In the genomic region with DNA sequence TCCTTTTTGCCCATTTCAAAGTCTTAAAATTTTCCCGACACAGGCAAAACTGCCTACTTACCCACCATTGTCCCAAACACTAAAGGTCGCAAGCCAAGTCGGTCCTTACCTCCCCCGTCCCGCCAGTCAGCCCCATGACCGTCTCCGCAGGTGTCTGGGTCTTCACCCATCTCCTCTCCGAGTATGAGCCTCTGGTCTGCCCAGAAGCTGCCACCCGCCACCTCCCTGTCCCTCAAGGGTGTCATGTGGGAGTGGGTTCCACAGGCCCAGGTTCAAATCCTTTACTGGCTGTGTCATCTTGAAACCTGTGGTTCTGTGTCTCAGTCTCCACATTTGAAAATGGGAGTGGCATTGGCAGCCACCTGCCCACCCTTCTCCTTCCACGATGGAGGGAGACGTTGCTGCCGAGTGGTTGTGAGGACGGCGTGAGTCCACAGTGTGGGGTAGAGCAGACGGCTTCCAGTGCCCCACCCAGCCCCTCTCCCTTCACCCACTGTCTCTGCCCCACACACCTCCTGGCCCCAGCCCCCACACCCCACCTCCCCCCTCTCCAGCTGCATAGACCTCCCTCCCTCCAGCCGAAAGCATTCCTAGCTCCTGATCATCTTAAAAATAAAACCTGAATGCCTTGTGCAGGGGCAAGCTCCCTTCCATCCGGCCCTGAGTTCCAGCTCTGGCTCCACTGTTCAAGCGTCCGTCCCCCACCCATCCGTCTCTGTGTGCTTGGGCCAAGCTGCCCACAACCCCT, we compare ENCODE assay signal across 25 cellular contexts. TPM values are rescaled to one million over a fixed set of nuclear protein-coding genes. Genes with fewer than 3 reads are reported as not detected.
DNase-seq lines count a peak whose midpoint lies in the region; ATAC-seq, FAIRE-seq and TF ChIP-seq lines count a peak whose summit lies in the region.
"Had no signal": no experiment of that assay in that cellular context is flagged by ENCODE, and none has a peak within 500 bp of the region (broad histone marks: within the 10 kb centered on the region; RNA-seq: fewer than 3 reads in every experiment).

No MANE protein-coding gene starts in this region.

- BruUV-seq in HepG2 (replicated peaks; lab: Mats Ljungman, UMichigan), result no TSS peak

- H3K79me1 ChIP-seq in H1 (ENCODE audit: low read depth, low read length) (no peaks in the 10 kb centered on the region; the same call in 1 of the 2 replicates), neuronal stem cell (ENCODE audit: low read depth, low read length) (no peaks in the 10 kb centered on the region)

- H3K27ac ChIP-seq in right lobe of liver, result no peak overlapping the region
- no peak overlapping the region for H3K27ac ChIP-seq in HepG2 (ENCODE audit: extremely low read length, insufficient read depth, low read length)
- H3K27ac ChIP-seq in H1 (ENCODE audit: low read depth, low read length), result no peak overlapping the region
- no peak overlapping the region for H3K27ac ChIP-seq in neuronal stem cell (replicated peaks; ENCODE audit: low read length)
- H3K27ac ChIP-seq: BLaER1 had no signal

- no peak overlapping the region for H3K9ac ChIP-seq in HepG2 (ENCODE audit: insufficient read depth, low read depth, low read length)
- H3K9ac ChIP-seq in H1 (replicated peaks in 1 of 4; ENCODE audit: extremely low read depth in 1 of 4, low read depth in 3 of 4, low read length in 3 of 4), result no peak overlapping the region
- peak overlapping the region; percentile 30 for H3K9ac ChIP-seq in neuronal stem cell (ENCODE audit: low read depth, low read length, poor library complexity)
- H3K9ac ChIP-seq: BLaER1 had no signal

- in situ Hi-C loops in HepG2 (cut with HindIII; ENCODE audit: extremely low pct_ligation_motif_present, low pct_unique_long_range_greater_than_20kb), result loop anchor here (10.0 kb wide), 1 partner anchor 310 kb away; no protein-coding TSS in a partner anchor

- H4K5ac ChIP-seq in H1 (ENCODE audit: insufficient read length, low read depth, low read length), result no peak overlapping the region

- no peak for TF ChIP-seq POLR2A in right lobe of liver (IDR thresholded peaks at IDR 0.05)
- no peak for TF ChIP-seq POLR2A in HepG2 (IDR thresholded peaks at IDR 0.05; ENCODE audit: insufficient read depth in 1 of 2, low read depth in 2 of 2, low read length in 2 of 2)
- no peak for TF ChIP-seq POLR2A in H1 (IDR thresholded peaks at IDR 0.05; ENCODE audit: control extremely low read depth in 1 of 2, low read depth in 2 of 2, low read length in 2 of 2)

- H2BK5ac ChIP-seq in H1 (ENCODE audit: low read depth, low read length) (no peak overlapping the region), neuronal stem cell (ENCODE audit: low read length) (no peak overlapping the region)

- peak in 2 of 3 donors; percentile 45 to 51 for DNase-seq in right lobe of liver
- no peak for DNase-seq in HepG2 (ENCODE audit: low spot score)
- DNase-seq in H1 (ENCODE audit: low read depth in 1 of 2, low spot score in 2 of 2), result no peak
- no peak for DNase-seq in neuronal stem cell (ENCODE audit: low spot score)
- DNase-seq in activated T-cell treated with anti-CD3 and anti-CD28 coated beads for 4 hours, result no peak
- DNase-seq in hypothalamus (lab: John Stamatoyannopoulos, UW), result no peak
- DNase-seq: ACHN; CD4-positive, alpha-beta memory T cell; H9; HFFc6; MG63; NCI-H1417; NCI-H1694 treated with DMSO at 0.1 percent for 48 hours; NCI-H2081 treated with DMSO at 0.1 percent for 48 hours; NCI-H2171 treated with DMSO at 0.1 percent for 48 hours; NCI-H524 treated with DMSO at 0.1 percent for 48 hours; NCI-H82; Peyer's patch; SHP77 had no signal

- intact Hi-C loops in right lobe of liver (cut with DNase I) (loop anchor here in 1 of 2 donors (10.0 kb wide), 1 partner anchor 560 kb away; no protein-coding TSS in a partner anchor), HepG2 (cut with micrococcal nuclease; ENCODE audit: unreplicated experiment) (no loop called here)

- H4K20me1 ChIP-seq in HepG2 (ENCODE audit: insufficient read depth, low read length) (no peaks in the 10 kb centered on the region), H1 (replicated peaks in 1 of 2; ENCODE audit: control insufficient read depth in 1 of 2, insufficient read depth in 2 of 2, low read length in 2 of 2) (no peaks in the 10 kb centered on the region)
- H4K20me1 ChIP-seq: BLaER1 had no signal

- H3K4ac ChIP-seq in H1 (replicated peaks; ENCODE audit: insufficient read length, low read depth, low read length) (no peak overlapping the region), neuronal stem cell (ENCODE audit: low read length) (no peak overlapping the region)

- no peak for FAIRE-seq in HepG2 (lab: Jason Lieb, UNC)
- FAIRE-seq in H1 (lab: Jason Lieb, UNC), result no peak
- FAIRE-seq: GM12891 had no signal

- no peak overlapping the region for H3K23ac ChIP-seq in H1 (ENCODE audit: insufficient read length)
- H3K23ac ChIP-seq in neuronal stem cell (ENCODE audit: low read depth, low read length, poor library complexity), result peak overlapping the region; percentile 69

- H4K8ac ChIP-seq in H1 (ENCODE audit: extremely low read depth, insufficient read depth, low read length) (peak overlapping the region; percentile 54; the same call in 1 of the 2 replicates), neuronal stem cell (ENCODE audit: low read depth, low read length) (no peak overlapping the region)

- H3K14ac ChIP-seq in H1 (ENCODE audit: insufficient read length) (no peak overlapping the region), neuronal stem cell (ENCODE audit: low read length) (peak overlapping the region; percentile 63)

- POLR2A ChIA-PET in HepG2 (lab: Yijun Ruan, JAX) (no interaction called here), H1 (lab: Charles Lee; ENCODE audit: partially characterized antibody) (no interaction called here)

- H2AK5ac ChIP-seq in H1 (ENCODE audit: low read depth, low read length) (no peak overlapping the region), neuronal stem cell (ENCODE audit: low read depth, low read length) (peak overlapping the region; percentile 86)

- no peaks in the 10 kb centered on the region for H3K79me2 ChIP-seq in HepG2 (ENCODE audit: insufficient read depth, low read length)
- H3K79me2 ChIP-seq in H1 (ENCODE audit: control insufficient read depth in 1 of 2, insufficient read depth in 2 of 2, low read length in 2 of 2), result no peaks in the 10 kb centered on the region

- H2BK120ac ChIP-seq in H1 (replicated peaks; ENCODE audit: low read depth, low read length) (no peak overlapping the region), neuronal stem cell (ENCODE audit: low read depth, low read length) (no peak overlapping the region)

- no peaks in the 10 kb centered on the region for H3K23me2 ChIP-seq in H1 (ENCODE audit: low read depth, low read length)

- TF ChIP-seq RAD21 in HepG2 (CRISPR knock-in tag; IDR thresholded peaks at IDR 0.05) (no peak), H1 (IDR thresholded peaks at IDR 0.05 in 1 of 2, conservative IDR thresholded peaks at IDR 0.05 in 1 of 2; ENCODE audit: low read depth in 2 of 2, low read length in 2 of 2) (no peak)

- H3K4me3 ChIP-seq in right lobe of liver, result no peak overlapping the region
- H3K4me3 ChIP-seq in HepG2 (replicated peaks in 1 of 3; ENCODE audit: insufficient read depth in 1 of 3, low read depth in 2 of 3, low read length in 3 of 3), result no peak overlapping the region
- no peak overlapping the region for H3K4me3 ChIP-seq in H1 (ENCODE audit: extremely low read depth in 1 of 4, insufficient read depth in 2 of 4, low read depth in 3 of 4, low read length in 4 of 4)
- no peak overlapping the region for H3K4me3 ChIP-seq in neuronal stem cell (ENCODE audit: low read length in 2 of 2)
- H3K4me3 ChIP-seq: BLaER1, MG63, Peyer's patch had no signal

- no peak overlapping the region for H3K56ac ChIP-seq in H1 (replicated peaks; ENCODE audit: insufficient read length, low read depth, low read length)

- no peak overlapping the region for H2BK12ac ChIP-seq in H1 (ENCODE audit: low read depth, low read length)
- H2BK12ac ChIP-seq in neuronal stem cell (ENCODE audit: low read length), result no peak overlapping the region

- H3K18ac ChIP-seq in H1 (ENCODE audit: extremely low read depth, low read length) (no peak overlapping the region), neuronal stem cell (ENCODE audit: low read length) (peak overlapping the region; percentile 17)

- 86% methylated on average over 10 of the region's 20 CpGs for WGBS in right lobe of liver (ENCODE audit: insufficient coverage, low coverage, low lambda C conversion rate, missing lambda C conversion rate)
- 80% methylated on average over 20 of the region's 20 CpGs for WGBS in HepG2 (ENCODE audit: low lambda C conversion rate)
- 92% methylated on average over 18 of the region's 20 CpGs; no CpG with 5 or more reads in 1 of the 2 experiments for WGBS in H1 (ENCODE audit: extremely low coverage in 1 of 2, insufficient coverage in 1 of 2, insufficient read length in 1 of 2, insufficient replicate concordance in 2 of 2, low coverage in 1 of 2, low lambda C conversion rate in 2 of 2, missing lambda C conversion rate in 1 of 2), 2 experiments
- no CpG with 5 or more reads among the region's 20 CpGs for WGBS in neuronal stem cell (ENCODE audit: extremely low coverage in 2 of 2, insufficient read length in 2 of 2, insufficient replicate concordance in 1 of 2), 2 donors

- H2BK20ac ChIP-seq in H1 (ENCODE audit: low read length), result no peak overlapping the region

- H3K9me3 ChIP-seq in right lobe of liver, result no peaks in the 10 kb centered on the region
- H3K9me3 ChIP-seq in HepG2 (ENCODE audit: low read length), result no peaks in the 10 kb centered on the region
- peaks cover 4 to 5% of the 10 kb centered on the region in 2 experiments; a peak in 1 of 4 replicates for H3K9me3 ChIP-seq in H1 (ENCODE audit: insufficient read depth in 2 of 2, low read depth in 1 of 2, low read length in 1 of 2)
- peaks cover 0 to 8% of the 10 kb centered on the region in 2 donors for H3K9me3 ChIP-seq in neuronal stem cell (replicated peaks in 1 of 2; ENCODE audit: control insufficient read depth in 2 of 2, insufficient read depth in 1 of 2, low read depth in 1 of 2, low read length in 2 of 2)
- H3K9me3 ChIP-seq: Caco-2, MG63, Peyer's patch had no signal

- ATAC-seq in right lobe of liver, result no peak
- ATAC-seq in HepG2, result no peak
- no peak for ATAC-seq in GM21528 (IDR thresholded peaks at IDR 0.05; ENCODE audit: low FRiP score, unreplicated experiment)

- H4K91ac ChIP-seq in H1 (replicated peaks; ENCODE audit: insufficient read length, low read length) (no peak overlapping the region), neuronal stem cell (ENCODE audit: low read depth, low read length, poor library complexity) (no peak overlapping the region)

- H3K4me1 ChIP-seq in right lobe of liver (peaks cover 0 to 12% (median 3%) of the 10 kb centered on the region in 4 donors), HepG2 (ENCODE audit: insufficient read depth, low read length) (peaks cover 47% of the 10 kb centered on the region), H1 (replicated peaks in 1 of 4; ENCODE audit: control insufficient read depth in 3 of 4, insufficient read depth in 4 of 4, low read length in 3 of 4) (peaks cover 0 to 6% (median 1%) of the 10 kb centered on the region in 4 experiments; a peak in 4 of 7 replicates), neuronal stem cell (ENCODE audit: control insufficient read depth in 2 of 2, insufficient read depth in 1 of 2, low read depth in 1 of 2, low read length in 2 of 2) (peaks cover 0 to 1% of the 10 kb centered on the region in 2 donors)

- H2AFZ ChIP-seq in HepG2 (ENCODE audit: low read length) (no peak overlapping the region), H1 (ENCODE audit: low read length) (no peak overlapping the region), neuronal stem cell (ENCODE audit: low read length) (no peak overlapping the region)

- no peak for TF ChIP-seq EP300 in HepG2 (IDR thresholded peaks at IDR 0.05; ENCODE audit: low read depth in 2 of 2, low read length in 2 of 2)
- TF ChIP-seq EP300 in HepG2 (CRISPR knock-in tag; IDR thresholded peaks at IDR 0.05; ENCODE audit: borderline replicate concordance), result no peak
- TF ChIP-seq EP300 in H1 (IDR thresholded peaks at IDR 0.05; ENCODE audit: borderline replicate concordance in 1 of 2, low read depth in 2 of 2, low read length in 2 of 2), result no peak

- no peak overlapping the region for H2BK15ac ChIP-seq in H1 (ENCODE audit: low read length)
- no peak overlapping the region for H2BK15ac ChIP-seq in neuronal stem cell (ENCODE audit: low read length)

- no peaks in the 10 kb centered on the region for H3K36me3 ChIP-seq in right lobe of liver
- no peaks in the 10 kb centered on the region for H3K36me3 ChIP-seq in HepG2 (replicated peaks in 1 of 2; ENCODE audit: control insufficient read depth in 1 of 2, insufficient read depth in 2 of 2, low read length in 2 of 2)
- no peaks in the 10 kb centered on the region for H3K36me3 ChIP-seq in H1 (ENCODE audit: control insufficient read depth in 2 of 4, insufficient read depth in 4 of 4, low read length in 3 of 4)
- H3K36me3 ChIP-seq in neuronal stem cell (replicated peaks in 1 of 2; ENCODE audit: control insufficient read depth in 2 of 2, insufficient read depth in 2 of 2, low read length in 2 of 2), result no peaks in the 10 kb centered on the region
- H3K36me3 ChIP-seq: BLaER1, MG63, Peyer's patch had no signal

- H3K27me3 ChIP-seq in right lobe of liver (no peaks in the 10 kb centered on the region), HepG2 (ENCODE audit: control insufficient read depth in 1 of 2, insufficient read depth in 2 of 2, low read length in 2 of 2) (peaks cover 4 to 43% of the 10 kb centered on the region in 2 experiments), H1 (replicated peaks in 1 of 4; ENCODE audit: control insufficient read depth in 3 of 4, extremely low read depth in 1 of 4, insufficient read depth in 3 of 4, low read length in 3 of 4) (peaks cover 0 to 2% (median under 1%) of the 10 kb centered on the region in 4 experiments; a peak in 1 of 7 replicates), neuronal stem cell (ENCODE audit: control insufficient read depth in 3 of 3, insufficient read depth in 3 of 3, low read depth in 1 of 3, low read length in 3 of 3) (peaks cover 0 to 36% (median 8%) of the 10 kb centered on the region in 3 experiments)
- H3K27me3 ChIP-seq: BLaER1, Peyer's patch had no signal

- no peak for TF ChIP-seq CTCF in right lobe of liver (IDR thresholded peaks at IDR 0.05)
- TF ChIP-seq CTCF in HepG2 (CRISPR knock-in tag; IDR thresholded peaks at IDR 0.05), result no peak
- no peak for TF ChIP-seq CTCF in H1 (IDR thresholded peaks at IDR 0.05; ENCODE audit: control extremely low read depth in 1 of 3, insufficient read depth in 1 of 3, low read depth in 1 of 3, low read length in 3 of 3)

- H3K4me2 ChIP-seq in HepG2 (ENCODE audit: low read depth, low read length), result no peak overlapping the region
- H3K4me2 ChIP-seq in H1 (ENCODE audit: insufficient read depth in 1 of 2, low read depth in 2 of 2, low read length in 2 of 2), result no peak overlapping the region
- no peak overlapping the region for H3K4me2 ChIP-seq in neuronal stem cell (ENCODE audit: insufficient read depth, low read length, poor library complexity, severe bottlenecking)
- H3K4me2 ChIP-seq: BLaER1 had no signal

- CTCF ChIA-PET in HepG2 (lab: Yijun Ruan, JAX; ENCODE audit: low intra/inter-chr PET ratio, low total read pairs) (no interaction called here), H1 (lab: Charles Lee; ENCODE audit: partially characterized antibody) (interaction anchor here (1.2 kb wide), 1 partner anchor 10 kb away, joined by 3 read pairs; no protein-coding TSS in a partner anchor)

RNA-seq across cellular contexts. Expression of a gene that starts 35.3 kb away (rescaled TPM):
- not detected for total RNA-seq in right lobe of liver
- not detected in 2 replicates for total RNA-seq in HepG2 (2016; rRNA removed; fragmentation: Illumina TruSeq; extraction: Trizol)
- total RNA-seq in HepG2 (2016; cell fraction: cytosol; rRNA removed; fragmentation: Illumina TruSeq; extraction: Trizol; ENCODE audit: low read depth), result not detected in 2 replicates
- not detected in 2 replicates for total RNA-seq in HepG2 (2016; cell fraction: insoluble cytoplasmic fraction; rRNA removed; fragmentation: Illumina TruSeq; extraction: Trizol)
- not detected in 2 replicates for total RNA-seq in HepG2 (2016; cell fraction: membrane; rRNA removed; fragmentation: Illumina TruSeq; extraction: Trizol)
- not detected in 2 replicates for total RNA-seq in HepG2 (2016; cell fraction: nucleus; rRNA removed; fragmentation: Illumina TruSeq; extraction: Trizol)
- polyA plus RNA-seq in HepG2 (2011; rRNA removed), result not detected in 2 replicates
- polyA plus RNA-seq in HepG2 (2011; cell fraction: cytosol; rRNA removed), result not detected in 2 replicates
- polyA plus RNA-seq in HepG2 (2011; cell fraction: nucleus; rRNA removed), result not detected in 2 replicates
- polyA plus RNA-seq in HepG2 (2012), result not detected in 2 replicates
- polyA plus RNA-seq in HepG2 (2016; cell fraction: cytosol; fragmentation: Illumina TruSeq; extraction: Trizol; ENCODE audit: low read depth), result not detected in 2 replicates
- polyA plus RNA-seq in HepG2 (2016; cell fraction: insoluble cytoplasmic fraction; fragmentation: Illumina TruSeq; extraction: Trizol; ENCODE audit: low read depth), result not detected in 2 replicates
- polyA plus RNA-seq in HepG2 (2016; cell fraction: membrane; fragmentation: Illumina TruSeq; extraction: Trizol; ENCODE audit: low read depth), result not detected in 2 replicates
- not detected in 2 replicates for polyA plus RNA-seq in HepG2 (2016; cell fraction: nucleus; fragmentation: Illumina TruSeq; extraction: Trizol; ENCODE audit: insufficient read depth, low read depth)
- not detected in 2 replicates for polyA minus RNA-seq in HepG2 (2011; rRNA and poly(A)+ RNA removed; ENCODE audit: low replicate concordance)
- polyA minus RNA-seq in HepG2 (2011; cell fraction: cytosol; rRNA and poly(A)+ RNA removed), result not detected in 2 replicates
- not detected in 2 replicates for polyA minus RNA-seq in HepG2 (2011; cell fraction: nucleus; rRNA and poly(A)+ RNA removed)
- total RNA-seq in H1 (2021; fragmentation: NEBNext Ultra II Directional; extraction: Animal tissue kit (Norgen Biotek cat#: 25700)), result not detected in 2 replicates
- not detected in 2 replicates for polyA plus RNA-seq in H1 (2011; rRNA removed)
- not detected for polyA plus RNA-seq in H1 (2011; cell fraction: cytosol; rRNA removed)
- polyA plus RNA-seq in H1 (2011; cell fraction: nucleus; rRNA removed), result not detected
- polyA plus RNA-seq in H1 (2012, experiment 1 of 2), result not detected in 4 replicates
- not detected for polyA plus RNA-seq in H1 (2012, experiment 2 of 2)
- polyA plus RNA-seq in H1 (2013, experiment 1 of 2), result not detected
- not detected for polyA plus RNA-seq in H1 (2013, experiment 2 of 2)
- polyA minus RNA-seq in H1 (2011; rRNA and poly(A)+ RNA removed), result not detected in 2 replicates
- polyA minus RNA-seq in H1 (2011; cell fraction: cytosol; rRNA and poly(A)+ RNA removed), result not detected
- polyA minus RNA-seq in H1 (2011; cell fraction: nucleus; rRNA and poly(A)+ RNA removed), result not detected
- polyA plus RNA-seq in neuronal stem cell (2013, experiment 1 of 2), result not detected
- not detected for polyA plus RNA-seq in neuronal stem cell (2013, experiment 2 of 2)
- total RNA-seq: Caco-2; CD4-positive, alpha-beta memory T cell; G401; H9; HFFc6; LHCN-M2; Peyer's patch had no signal
- polyA plus RNA-seq: CD4-positive, alpha-beta memory T cell had no signal

Comparison
In these comparisons a context has a peak if more than half of its experiments do, and no peak if none do; other contexts are left out.
1. DNase-seq: peak in right lobe of liver (2 of 3); none in HepG2 (single experiment), H1 (0 of 2), neuronal stem cell (single experiment), activated T-cell treated with anti-CD3 and anti-CD28 coated beads for 4 hours (single experiment) and hypothalamus (0 of 51).